In the genomic region with DNA sequence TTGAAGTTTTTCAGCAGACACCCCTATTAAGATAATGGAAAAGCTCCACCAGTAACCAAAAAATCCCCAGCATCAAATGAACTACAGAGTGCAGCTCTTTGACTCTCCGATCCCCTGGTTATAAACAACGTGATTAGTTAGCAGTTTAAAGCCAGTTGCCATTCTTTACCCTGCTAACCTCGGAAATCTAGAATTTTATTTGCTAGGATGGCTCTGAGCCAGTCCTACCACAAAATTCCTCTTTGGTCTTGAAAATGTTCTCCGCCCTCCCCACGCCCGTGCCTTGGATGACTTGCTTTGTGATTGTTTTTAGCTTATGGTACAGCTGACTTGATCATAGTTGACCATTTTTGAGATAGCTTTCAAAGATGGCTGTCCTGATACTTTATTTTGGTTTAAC, we compare ENCODE assay signal across 8 cellular contexts. TPM values are rescaled to one million over a fixed set of nuclear protein-coding genes. Genes with fewer than 3 reads are reported as not detected.
DNase-seq lines count a peak whose midpoint lies in the region; ATAC-seq and TF ChIP-seq lines count a peak whose summit lies in the region.

No MANE protein-coding gene starts in this region.

- H3K27ac ChIP-seq in OCI-LY3 (ENCODE audit: low read length) (peak overlapping the region; percentile 57; the same call in 1 of the 2 replicates), ectodermal cell (ENCODE audit: insufficient read depth, low read depth, low read length, poor library complexity, severe bottlenecking) (no peak overlapping the region)

- peak overlapping the region; percentile 97 for H3K4me2 ChIP-seq in OCI-LY3 (ENCODE audit: low read length)

- 68 to 69% methylated on average over 6 of the region's 6 CpGs for WGBS in ectodermal cell, 2 experiments

- H3K4me1 Mint-ChIP-seq in naive thymus-derived CD8-positive, alpha-beta T cell, result peaks cover 10 to 43% (median 40%) of the 10 kb centered on the region in 4 donors

- peak overlapping the region; percentile 91 to 98 (median 96) for H3K4me3 Mint-ChIP-seq in naive thymus-derived CD8-positive, alpha-beta T cell

- H4K20me1 ChIP-seq in OCI-LY3 (ENCODE audit: insufficient read depth, low read length), result no peaks in the 10 kb centered on the region

- H3K9me3 Mint-ChIP-seq in naive thymus-derived CD8-positive, alpha-beta T cell, result no peaks in the 10 kb centered on the region

- H3K4me1 ChIP-seq in OCI-LY3 (ENCODE audit: low read length), result peaks cover 10% of the 10 kb centered on the region
- peaks cover 4% of the 10 kb centered on the region for H3K4me1 ChIP-seq in ectodermal cell (ENCODE audit: control insufficient read depth, insufficient read depth, low read length)

- no peaks in the 10 kb centered on the region for H3K27me3 Mint-ChIP-seq in naive thymus-derived CD8-positive, alpha-beta T cell

- H3K27me3 ChIP-seq in OCI-LY3 (ENCODE audit: low read depth, low read length), result no peaks in the 10 kb centered on the region
- H3K27me3 ChIP-seq in ectodermal cell (ENCODE audit: control insufficient read depth, insufficient read depth, low read length, poor library complexity, severe bottlenecking), result no peaks in the 10 kb centered on the region

- peak overlapping the region; percentile 96 to 99 (median 99) for H3K27ac Mint-ChIP-seq in naive thymus-derived CD8-positive, alpha-beta T cell

- no peak for ATAC-seq in naive thymus-derived CD8-positive, alpha-beta T cell
- no peak for ATAC-seq in GM19328 (IDR thresholded peaks at IDR 0.05; ENCODE audit: unreplicated experiment)
- no peak for ATAC-seq in GM21619 (IDR thresholded peaks at IDR 0.05; ENCODE audit: unreplicated experiment)

- peak overlapping the region; percentile 83 for H3K4me3 ChIP-seq in OCI-LY3 (ENCODE audit: low read length)
- H3K4me3 ChIP-seq in ectodermal cell (ENCODE audit: insufficient read depth, low read depth, low read length), result peak overlapping the region; percentile 97

- peaks cover 2% of the 10 kb centered on the region for H3K36me3 ChIP-seq in OCI-LY3 (replicated peaks; ENCODE audit: low read depth, low read length)
- H3K36me3 ChIP-seq in ectodermal cell (ENCODE audit: control insufficient read depth, insufficient read depth, low read length), result peaks cover 4% of the 10 kb centered on the region

- peaks cover 0 to 17% (median 3%) of the 10 kb centered on the region in 3 donors for H3K36me3 Mint-ChIP-seq in naive thymus-derived CD8-positive, alpha-beta T cell

- CTCF ChIA-PET in HEK293T (lab: Yijun Ruan, JAX), result no interaction called here

- DNase-seq in GM03348 (ENCODE audit: low spot score) (peak; percentile 60), HEK293T (ENCODE audit: extremely low spot score) (no peak), hippocampal formation (lab: John Stamatoyannopoulos, UW) (no peak)
- DNase-seq in naive thymus-derived CD8-positive, alpha-beta T cell, result no peak

- H3K79me2 ChIP-seq in OCI-LY3 (ENCODE audit: low read length), result peaks cover 28% of the 10 kb centered on the region

- no peaks in the 10 kb centered on the region for H3K9me3 ChIP-seq in OCI-LY3 (ENCODE audit: insufficient read depth, low read length)
- H3K9me3 ChIP-seq in ectodermal cell (ENCODE audit: control insufficient read depth, low read length), result no peaks in the 10 kb centered on the region

- no peak overlapping the region for H2AFZ ChIP-seq in OCI-LY3 (ENCODE audit: low read depth, low read length)

- POLR2A ChIA-PET in naive thymus-derived CD8-positive, alpha-beta T cell (lab: Charles Lee), result interaction anchor here (0.7 to 4.8 kb wide), 10 partner anchors 11 to 594 kb away, joined by 3 to 90 read pairs (median 18); a partner anchor contains a TSS
- POLR2A ChIA-PET in HEK293T (lab: Yijun Ruan, JAX), result interaction anchor here (0.7 to 5.7 kb wide), 9 partner anchors 12 to 308 kb away, joined by 3 to 77 read pairs (median 7); a partner anchor contains a TSS

- peak overlapping the region; percentile 88 for H3K9ac ChIP-seq in OCI-LY3 (ENCODE audit: low read length)

- TF ChIP-seq CTCF in OCI-LY3 (IDR thresholded peaks at IDR 0.05; ENCODE audit: low read depth, low read length), result no peak

TF ChIP-seq in HEK293T, 16 proteins besides CTCF, POLR2A, EP300 and RAD21:
- TF ChIP-seq LEF1 (IDR thresholded peaks at IDR 0.05; ENCODE audit: borderline replicate concordance), result no peak
- no peak for TF ChIP-seq FOXM1 (IDR thresholded peaks at IDR 0.05; ENCODE audit: borderline replicate concordance)
- TF ChIP-seq ARNT (IDR thresholded peaks at IDR 0.05), result no peak
- TF ChIP-seq FOXK2 (IDR thresholded peaks at IDR 0.05), result no peak
- TF ChIP-seq, protein P1, sequence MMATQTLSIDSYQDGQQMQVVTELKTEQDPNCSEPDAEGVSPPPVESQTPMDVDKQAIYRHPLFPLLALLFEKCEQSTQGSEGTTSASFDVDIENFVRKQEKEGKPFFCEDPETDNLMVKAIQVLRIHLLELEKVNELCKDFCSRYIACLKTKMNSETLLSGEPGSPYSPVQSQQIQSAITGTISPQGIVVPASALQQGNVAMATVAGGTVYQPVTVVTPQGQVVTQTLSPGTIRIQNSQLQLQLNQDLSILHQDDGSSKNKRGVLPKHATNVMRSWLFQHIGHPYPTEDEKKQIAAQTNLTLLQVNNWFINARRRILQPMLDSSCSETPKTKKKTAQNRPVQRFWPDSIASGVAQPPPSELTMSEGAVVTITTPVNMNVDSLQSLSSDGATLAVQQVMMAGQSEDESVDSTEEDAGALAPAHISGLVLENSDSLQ (IDR thresholded peaks at IDR 0.05), result no peak
- TF ChIP-seq FOXA1 (IDR thresholded peaks at IDR 0.05), result no peak
- no peak for TF ChIP-seq L3MBTL2 (conservative IDR thresholded peaks at IDR 0.05)
- no peak for TF ChIP-seq BHLHE40 (IDR thresholded peaks at IDR 0.05; ENCODE audit: borderline replicate concordance)
- TF ChIP-seq ZNF384 (IDR thresholded peaks at IDR 0.05), result no peak
- no peak for TF ChIP-seq TARDBP (IDR thresholded peaks at IDR 0.05)
- no peak for TF ChIP-seq SP1 (IDR thresholded peaks at IDR 0.05)
- no peak for TF ChIP-seq ELF4 (IDR thresholded peaks at IDR 0.05)
- TF ChIP-seq HDGF (IDR thresholded peaks at IDR 0.05; ENCODE audit: borderline replicate concordance), result no peak
- no peak for TF ChIP-seq SUZ12 (IDR thresholded peaks at IDR 0.05)
- no peak for TF ChIP-seq CTBP1 (IDR thresholded peaks at IDR 0.05; ENCODE audit: borderline replicate concordance)
- TF ChIP-seq NFRKB (IDR thresholded peaks at IDR 0.05), result no peak
TF ChIP-seq in HEK293T: peak in this region for 0.

RNA-seq across cellular contexts. Expression of a gene that starts 1.2 kb away (rescaled TPM):
- polyA plus RNA-seq in ectodermal cell (2013, experiment 1 of 4), result 61.1 TPM
- 60.1 TPM for polyA plus RNA-seq in ectodermal cell (2013, experiment 2 of 4)
- 63.3 TPM for polyA plus RNA-seq in ectodermal cell (2013, experiment 3 of 4)
- polyA plus RNA-seq in ectodermal cell (2013, experiment 4 of 4), result 66.9 TPM
- total RNA-seq in naive thymus-derived CD8-positive, alpha-beta T cell, result 10 to 100 TPM; 93.3 to 96.6 TPM
- 10 to 100 TPM; 72.5 to 77.4 (median 75.5) TPM for polyA plus RNA-seq in naive thymus-derived CD8-positive, alpha-beta T cell
